Comparison of ENCODE assay signal across 15 cellular contexts in the genomic region with DNA sequence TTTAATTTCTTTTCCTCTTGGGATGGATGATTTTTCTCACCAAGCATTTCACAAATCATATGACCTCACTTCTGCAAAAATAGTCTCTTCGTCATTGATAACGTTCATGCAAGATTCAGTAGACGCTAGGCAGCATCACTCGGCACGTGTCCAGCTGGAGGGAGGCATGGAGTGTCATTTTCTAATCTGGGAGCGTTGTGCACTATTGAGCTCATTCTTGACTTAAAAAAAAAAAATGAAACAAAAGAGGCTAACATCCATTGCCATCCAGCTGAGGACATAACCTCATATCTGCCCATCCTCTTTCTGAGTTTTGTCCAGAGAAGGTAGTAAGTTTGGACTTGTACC.
A peak's percentile ranks its signal among the peaks of the same experiment; 100 is the strongest.
DNase-seq lines count a peak whose midpoint lies in the region; ATAC-seq and TF ChIP-seq lines count a peak whose summit lies in the region.
"Had no signal": no experiment of that assay in that cellular context is flagged by ENCODE, and none has a peak within 500 bp of the region (broad histone marks: within the 10 kb centered on the region; RNA-seq: fewer than 3 reads in every experiment).

No MANE protein-coding gene starts in this region.

- no peak for TF ChIP-seq POLR2A in erythroblast (IDR thresholded peaks at IDR 0.05; ENCODE audit: low read length)

- no peak for ATAC-seq in GM18511 (IDR thresholded peaks at IDR 0.05; ENCODE audit: unreplicated experiment)

- H3K27ac ChIP-seq in caudate nucleus (ENCODE audit: low read depth, low read length), result peak overlapping the region; percentile 17
- H3K27ac ChIP-seq in layer of hippocampus (ENCODE audit: low read depth, low read length), result peak overlapping the region; percentile 46
- H3K27ac ChIP-seq: esophagus muscularis mucosa had no signal

- H3K27me3 ChIP-seq in layer of hippocampus (ENCODE audit: control insufficient read depth, insufficient read depth, low read length), result no peaks in the 10 kb centered on the region
- H3K27me3 ChIP-seq: esophagus muscularis mucosa had no signal

- DNase-seq in caudate nucleus (lab: John Stamatoyannopoulos, UW), result peak in 56 of 61 donors; percentile 15 to 88 (median 65)
- DNase-seq in globus pallidus (ENCODE audit: low spot score), result peak; percentile 91
- peak; percentile 91 for DNase-seq in putamen (ENCODE audit: low spot score)
- DNase-seq in erythroblast (lab: John Stamatoyannopoulos, UW), result no peak
- DNase-seq in glomerular visceral epithelial cell (ENCODE audit: extremely low spot score), result no peak
- DNase-seq in SW480 (ENCODE audit: low spot score), result no peak
- DNase-seq: activated CD4-positive, alpha-beta T cell treated with anti-CD3 and anti-CD28 coated beads, Interleukin-2, amount 10 ng/mL, durations not matched to agents 7 days and 5 days; activated effector memory CD4-positive, alpha-beta T cell treated with anti-CD3 and anti-CD28 coated beads, Interleukin-2, amount 50 U/mL, for 16 hours; effector CD4-positive, alpha-beta T cell; left colon; NCI-H510A treated with DMSO at 0.1 percent for 48 hours; RPMI8226 had no signal

Comparison
In these comparisons a context has a peak if more than half of its experiments do, and no peak if none do; other contexts are left out.
1. DNase-seq: peak in caudate nucleus (56 of 61), globus pallidus (single experiment) and putamen (single experiment); none in erythroblast (0 of 2), glomerular visceral epithelial cell (single experiment) and SW480 (single experiment).